ENCODE assay signal across 9 cellular contexts in genomic region chrX:134423606-134424005, GRCh38. TPM values are rescaled to one million over a fixed set of nuclear protein-coding genes. Genes with fewer than 3 reads are reported as not detected.
DNase-seq lines count a peak whose midpoint lies in the region; ATAC-seq, FAIRE-seq and TF ChIP-seq lines count a peak whose summit lies in the region.
"Had no signal": no experiment of that assay in that cellular context is flagged by ENCODE, and none has a peak within 500 bp of the region (broad histone marks: within the 10 kb centered on the region; RNA-seq: fewer than 3 reads in every experiment).

No MANE protein-coding gene starts in this region.

- peak; percentile 38 for TF ChIP-seq CTCF in D721Med (IDR thresholded peaks at IDR 0.05; ENCODE audit: insufficient read depth, missing control alignments)
- peak; percentile 43; the same call in 1 of the 2 replicates for TF ChIP-seq CTCF in KMS-11 (conservative IDR thresholded peaks at IDR 0.05; ENCODE audit: low read depth, low read length)
- TF ChIP-seq CTCF in upper lobe of right lung (IDR thresholded peaks at IDR 0.05): no peak

- H3K27ac ChIP-seq in KMS-11 (no peak overlapping the region), upper lobe of right lung (no peak overlapping the region)

- H3K4me1 Mint-ChIP-seq in activated T-cell treated with anti-CD3 and anti-CD28 coated beads, Interleukin-2, amount 50 U/mL, for 24 hours (ENCODE audit: low read depth): no peaks in the 10 kb centered on the region
- H3K4me1 Mint-ChIP-seq: activated naive CD8-positive, alpha-beta T cell treated with anti-CD3 and anti-CD28 coated beads for 36 hours had no signal

- DNase-seq in D721Med (ENCODE audit: insufficient read length, low spot score) (no peak), astrocyte of the hippocampus (ENCODE audit: low read depth, low spot score) (peak; percentile 20), lung microvascular endothelial cell (ENCODE audit: low read depth in 2 of 2) (peak; percentile 44 to 47), upper lobe of right lung (no peak), OCI-M2 (lab: John Stamatoyannopoulos, UW; ENCODE audit: unreplicated experiment) (no peak)
- DNase-seq in activated T-cell treated with anti-CD3 and anti-CD28 coated beads, Interleukin-2, amount 50 U/mL, for 24 hours: no peak
- no peak for DNase-seq in stimulated activated CD4-positive, alpha-beta T cell treated with anti-CD3 and anti-CD28 coated beads, Interleukin-4, amount 100 ng/mL, for 4 hours
- DNase-seq: activated naive CD8-positive, alpha-beta T cell treated with anti-CD3 and anti-CD28 coated beads for 36 hours had no signal

- H3K9me3 ChIP-seq in upper lobe of right lung: no peaks in the 10 kb centered on the region

- no peak overlapping the region for H3K4me2 ChIP-seq in KMS-11

- H3K9me3 Mint-ChIP-seq in activated T-cell treated with anti-CD3 and anti-CD28 coated beads, Interleukin-2, amount 50 U/mL, for 24 hours: no peaks in the 10 kb centered on the region
- H3K9me3 Mint-ChIP-seq: activated naive CD8-positive, alpha-beta T cell treated with anti-CD3 and anti-CD28 coated beads for 36 hours had no signal

- no peak overlapping the region for H2AFZ ChIP-seq in KMS-11 (ENCODE audit: low read depth)

- intact Hi-C loops in upper lobe of right lung (cut with DNase I): no loop called here

- H3K27me3 Mint-ChIP-seq in activated T-cell treated with anti-CD3 and anti-CD28 coated beads, Interleukin-2, amount 50 U/mL, for 24 hours: peaks cover 8% of the 10 kb centered on the region
- H3K27me3 Mint-ChIP-seq: activated naive CD8-positive, alpha-beta T cell treated with anti-CD3 and anti-CD28 coated beads for 36 hours had no signal

- H3K9ac ChIP-seq in KMS-11: no peak overlapping the region

- no peaks in the 10 kb centered on the region for H3K36me3 ChIP-seq in KMS-11 (ENCODE audit: insufficient read depth)
- H3K36me3 ChIP-seq in upper lobe of right lung: peaks cover 13% of the 10 kb centered on the region

- no peaks in the 10 kb centered on the region for H3K79me2 ChIP-seq in KMS-11 (ENCODE audit: insufficient read depth, low read depth)

- H3K27me3 ChIP-seq in KMS-11 (ENCODE audit: insufficient read depth, low read depth) (no peaks in the 10 kb centered on the region), upper lobe of right lung (no peaks in the 10 kb centered on the region)

- H3K4me1 ChIP-seq in KMS-11 (ENCODE audit: low read depth, poor library complexity, severe bottlenecking): no peaks in the 10 kb centered on the region
- H3K4me1 ChIP-seq in upper lobe of right lung: no peaks in the 10 kb centered on the region

- no peak for FAIRE-seq in D721Med (lab: Jason Lieb, UNC)

- no peak overlapping the region for H3K4me3 Mint-ChIP-seq in activated T-cell treated with anti-CD3 and anti-CD28 coated beads, Interleukin-2, amount 50 U/mL, for 24 hours
- H3K4me3 Mint-ChIP-seq: activated naive CD8-positive, alpha-beta T cell treated with anti-CD3 and anti-CD28 coated beads for 36 hours had no signal

- H3K27ac Mint-ChIP-seq in activated T-cell treated with anti-CD3 and anti-CD28 coated beads, Interleukin-2, amount 50 U/mL, for 24 hours: no peak overlapping the region
- H3K27ac Mint-ChIP-seq: activated naive CD8-positive, alpha-beta T cell treated with anti-CD3 and anti-CD28 coated beads for 36 hours had no signal

- peaks cover 56% of the 10 kb centered on the region for H3K36me3 Mint-ChIP-seq in activated T-cell treated with anti-CD3 and anti-CD28 coated beads, Interleukin-2, amount 50 U/mL, for 24 hours (ENCODE audit: low read depth)

- H3K4me3 ChIP-seq in KMS-11 (IDR thresholded peaks at IDR 0.05; ENCODE audit: insufficient read depth, low read depth, low read length): no peak overlapping the region
- no peak overlapping the region for H3K4me3 ChIP-seq in upper lobe of right lung

- H4K20me1 ChIP-seq in KMS-11 (ENCODE audit: insufficient read depth): no peaks in the 10 kb centered on the region

- no peak for ATAC-seq in upper lobe of right lung

RNA-seq across cellular contexts. Expression of gene HPRT1, which starts 36.4 kb away (rescaled TPM):
- 9.1 and 12.2 TPM in 2 replicates for total RNA-seq in lung microvascular endothelial cell
- 15.2 TPM for total RNA-seq in upper lobe of right lung

RNA-seq across cellular contexts. Expression of gene PHF6, which starts 50.5 kb away (rescaled TPM):
- total RNA-seq in lung microvascular endothelial cell (26.2 TPM in 2 replicates), upper lobe of right lung (16.2 TPM)

Comparison
In these comparisons a context has a peak if more than half of its experiments do, and no peak if none do; other contexts are left out.
1. DNase-seq: peak in astrocyte of the hippocampus (single experiment) and lung microvascular endothelial cell (2 of 2); none in D721Med (single experiment), upper lobe of right lung (single experiment), activated T-cell treated with anti-CD3 and anti-CD28 coated beads, Interleukin-2, amount 50 U/mL, for 24 hours (single experiment), stimulated activated CD4-positive, alpha-beta T cell treated with anti-CD3 and anti-CD28 coated beads, Interleukin-4, amount 100 ng/mL, for 4 hours (0 of 2) and OCI-M2 (single experiment).